9 cellular contexts compared by ENCODE assay signal in the genomic region with DNA sequence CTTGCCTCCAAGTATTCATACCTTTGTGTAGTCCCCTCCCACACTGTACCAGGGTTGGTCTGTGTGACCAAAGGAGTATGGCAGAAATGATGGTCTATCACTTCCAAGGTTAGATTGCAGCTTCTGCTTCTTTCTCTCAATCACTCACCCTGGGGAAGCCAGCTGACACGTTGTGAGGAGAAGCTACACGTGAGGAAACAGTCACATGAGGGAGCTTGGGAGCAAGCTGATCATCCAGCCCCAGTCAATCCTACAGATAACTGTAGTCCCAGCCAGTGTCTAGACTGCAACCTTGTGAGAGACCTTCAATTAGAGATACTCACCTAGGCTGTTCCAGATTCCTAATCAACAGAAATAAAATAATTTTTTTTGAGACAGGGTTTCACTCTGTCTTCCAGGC.
"Had no signal": no experiment of that assay in that cellular context is flagged by ENCODE, and none has a peak within 500 bp of the region (broad histone marks: within the 10 kb centered on the region; RNA-seq: fewer than 3 reads in every experiment).

No MANE protein-coding gene starts in this region.

- H3K36me3 ChIP-seq: ascending aorta, right atrium auricular region, transverse colon had no signal

- H3K4me3 ChIP-seq: ascending aorta, mucosa of descending colon, right atrium auricular region, transverse colon had no signal

- H3K27ac ChIP-seq: ascending aorta, right atrium auricular region, transverse colon had no signal

- DNase-seq: activated CD4-positive, CD25-positive, alpha-beta regulatory T cell; activated naive CD4-positive, alpha-beta T cell treated with Interleukin-2 at 50 U/mL for 16 hours; mucosa of descending colon; naive thymus-derived CD8-positive, alpha-beta T cell; stimulated activated naive CD8-positive, alpha-beta T cell treated with anti-CD3 and anti-CD28 coated beads, Interleukin-15, Interleukin-2, amounts not matched to agents 100 U/mL and 50 U/mL, for 24 hours; SW 1271; transverse colon had no signal

- ATAC-seq: mucosa of descending colon; naive thymus-derived CD8-positive, alpha-beta T cell; stimulated activated naive CD8-positive, alpha-beta T cell treated with anti-CD3 and anti-CD28 coated beads, Interleukin-15, Interleukin-2, amounts not matched to agents 100 U/mL and 50 U/mL, for 24 hours had no signal

- H3K9me3 ChIP-seq: ascending aorta, mucosa of descending colon, right atrium auricular region, transverse colon had no signal

- H3K27me3 ChIP-seq: ascending aorta, right atrium auricular region, transverse colon had no signal
